ENCODE assay signal across 38 cellular contexts in the genomic region with DNA sequence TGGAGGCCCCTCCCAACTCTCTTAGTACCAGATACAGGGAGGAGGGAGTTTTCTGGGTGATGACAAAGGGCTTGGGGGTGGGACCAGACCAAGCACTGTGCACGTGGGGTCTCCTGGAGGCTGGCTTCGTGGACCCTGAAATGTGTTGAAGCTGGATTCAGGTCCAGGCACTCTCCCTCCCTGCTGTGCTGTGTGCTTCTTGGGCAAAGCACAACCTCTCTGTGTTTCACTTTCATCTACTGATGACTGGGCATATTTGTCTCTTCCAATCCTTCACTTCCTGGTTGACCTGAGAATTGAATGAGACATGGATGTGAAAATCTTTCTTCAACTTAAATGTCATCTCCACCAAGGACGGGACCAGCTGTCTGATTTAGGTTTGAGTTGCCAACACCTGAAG. TPM values are rescaled to one million over a fixed set of nuclear protein-coding genes. Genes with fewer than 3 reads are reported as not detected.
"Had no signal": no experiment of that assay in that cellular context is flagged by ENCODE, and none has a peak within 500 bp of the region (broad histone marks: within the 10 kb centered on the region; RNA-seq: fewer than 3 reads in every experiment).

No MANE protein-coding gene starts in this region.

- H3K9me3 ChIP-seq: MG63 had no signal

- H3K36me3 Mint-ChIP-seq: activated CD4-positive, alpha-beta memory T cell treated with anti-CD3 and anti-CD28 coated beads for 36 hours; activated naive CD8-positive, alpha-beta T cell treated with anti-CD3 and anti-CD28 coated beads for 36 hours had no signal

- H3K9me3 Mint-ChIP-seq: activated B cell treated with CpG ODN at 0.5 μM for 24 hours; activated CD4-positive, alpha-beta memory T cell treated with anti-CD3 and anti-CD28 coated beads for 36 hours; activated naive CD8-positive, alpha-beta T cell treated with anti-CD3 and anti-CD28 coated beads for 36 hours; activated T-cell treated with anti-CD3 and anti-CD28 coated beads, Interleukin-2, amount 50 U/mL, for 72 hours; activated T-helper 17 cell treated with anti-CD3 and anti-CD28 coated beads, Interleukin-2, amount 50 U/mL, for 72 hours; central memory CD8-positive, alpha-beta T cell had no signal

- ATAC-seq: activated T-cell treated with anti-CD3 and anti-CD28 coated beads, Interleukin-2, amount 50 U/mL, for 72 hours; activated T-helper 17 cell treated with anti-CD3 and anti-CD28 coated beads, Interleukin-2, amount 50 U/mL, for 72 hours; Panc1; SK-N-SH treated with all-trans-retinoic acid at 6 μM for 48 hours had no signal

- H3K27ac ChIP-seq: brain microvascular endothelial cell, cardiac muscle cell had no signal

- H3K27ac Mint-ChIP-seq: activated B cell treated with CpG ODN at 0.5 μM for 24 hours; activated CD4-positive, alpha-beta memory T cell treated with anti-CD3 and anti-CD28 coated beads for 36 hours; activated naive CD8-positive, alpha-beta T cell treated with anti-CD3 and anti-CD28 coated beads for 36 hours; activated T-cell treated with anti-CD3 and anti-CD28 coated beads, Interleukin-2, amount 50 U/mL, for 72 hours; activated T-helper 17 cell treated with anti-CD3 and anti-CD28 coated beads, Interleukin-2, amount 50 U/mL, for 72 hours had no signal

- DNase-seq: activated B cell treated with CpG ODN at 0.5 μM for 24 hours; activated CD4-positive, alpha-beta memory T cell treated with anti-CD3 and anti-CD28 coated beads for 36 hours; activated CD4-positive, alpha-beta T cell treated with anti-CD3 and anti-CD28 coated beads for 4 hours; activated CD4-positive, alpha-beta T cell treated with anti-CD3 and anti-CD28 coated beads, Interleukin-2, amount 50 U/mL, for 1 hour; activated CD4-positive, CD25-positive, alpha-beta regulatory T cell treated with anti-CD3 and anti-CD28 coated beads, Interleukin-2, amount 50 U/mL, for 72 hours; activated effector memory CD4-positive, alpha-beta T cell treated with anti-CD3 and anti-CD28 coated beads, Interleukin-2, amount 50 U/mL, for 16 hours; activated naive CD4-positive, alpha-beta T cell; activated naive CD4-positive, alpha-beta T cell treated with anti-CD3 and anti-CD28 coated beads, Interleukin-2, amount 50 U/mL, for 16 hours; activated naive CD8-positive, alpha-beta T cell treated with anti-CD3 and anti-CD28 coated beads for 36 hours; activated T-cell treated with anti-CD3 and anti-CD28 coated beads, Interleukin-2, amount 50 U/mL, for 1 hour; activated T-cell treated with anti-CD3 and anti-CD28 coated beads, Interleukin-2, amount 50 U/mL, for 72 hours; amniotic stem cell; aorta; brain microvascular endothelial cell; Kasumi-1; MG63; NCI-H1048; NCI-H1105 treated with DMSO at 0.1 percent for 48 hours; NCI-H1436; NCI-H1694; NCI-H1930; NCI-H2081 treated with DMSO at 0.1 percent for 48 hours; NCI-H345; NCI-H524 treated with DMSO at 0.1 percent for 48 hours; SIG-M5; T-helper 1 cell; T-helper 2 cell; T-helper 9 cell had no signal

- H3K36me3 ChIP-seq: brain microvascular endothelial cell, cardiac muscle cell, MG63 had no signal

- H3K4me3 ChIP-seq: cardiac muscle cell, MG63 had no signal

- H3K4me3 Mint-ChIP-seq: activated B cell treated with CpG ODN at 0.5 μM for 24 hours; activated CD4-positive, alpha-beta memory T cell treated with anti-CD3 and anti-CD28 coated beads for 36 hours; activated naive CD8-positive, alpha-beta T cell treated with anti-CD3 and anti-CD28 coated beads for 36 hours; activated T-cell treated with anti-CD3 and anti-CD28 coated beads, Interleukin-2, amount 50 U/mL, for 72 hours; activated T-helper 17 cell treated with anti-CD3 and anti-CD28 coated beads, Interleukin-2, amount 50 U/mL, for 72 hours; central memory CD8-positive, alpha-beta T cell had no signal

- H3K4me1 Mint-ChIP-seq: activated B cell treated with CpG ODN at 0.5 μM for 24 hours; activated T-helper 17 cell treated with anti-CD3 and anti-CD28 coated beads, Interleukin-2, amount 50 U/mL, for 72 hours had no signal

- H3K27me3 ChIP-seq: cardiac muscle cell, MG63 had no signal

RNA-seq across cellular contexts. Expression of gene MLN, which starts 14.5 kb away (rescaled TPM):
- total RNA-seq: activated B cell treated with CpG ODN at 0.5 μM for 24 hours; activated CD4-positive, alpha-beta memory T cell treated with anti-CD3 and anti-CD28 coated beads for 36 hours; activated CD8-positive, alpha-beta memory T cell treated with anti-CD3 and anti-CD28 coated beads for 36 hours; activated naive CD8-positive, alpha-beta T cell treated with anti-CD3 and anti-CD28 coated beads for 36 hours; activated T-cell treated with anti-CD3 and anti-CD28 coated beads, Interleukin-2, amount 50 U/mL, for 72 hours; activated T-helper 17 cell treated with anti-CD3 and anti-CD28 coated beads, Interleukin-2, amount 50 U/mL, for 72 hours; aorta; cardiac muscle cell; chondrocyte; NCI-H460; RPMI7951; SK-MEL-5 had no signal
